Comparison of ENCODE assay signal across 8 cellular contexts in the genomic region with DNA sequence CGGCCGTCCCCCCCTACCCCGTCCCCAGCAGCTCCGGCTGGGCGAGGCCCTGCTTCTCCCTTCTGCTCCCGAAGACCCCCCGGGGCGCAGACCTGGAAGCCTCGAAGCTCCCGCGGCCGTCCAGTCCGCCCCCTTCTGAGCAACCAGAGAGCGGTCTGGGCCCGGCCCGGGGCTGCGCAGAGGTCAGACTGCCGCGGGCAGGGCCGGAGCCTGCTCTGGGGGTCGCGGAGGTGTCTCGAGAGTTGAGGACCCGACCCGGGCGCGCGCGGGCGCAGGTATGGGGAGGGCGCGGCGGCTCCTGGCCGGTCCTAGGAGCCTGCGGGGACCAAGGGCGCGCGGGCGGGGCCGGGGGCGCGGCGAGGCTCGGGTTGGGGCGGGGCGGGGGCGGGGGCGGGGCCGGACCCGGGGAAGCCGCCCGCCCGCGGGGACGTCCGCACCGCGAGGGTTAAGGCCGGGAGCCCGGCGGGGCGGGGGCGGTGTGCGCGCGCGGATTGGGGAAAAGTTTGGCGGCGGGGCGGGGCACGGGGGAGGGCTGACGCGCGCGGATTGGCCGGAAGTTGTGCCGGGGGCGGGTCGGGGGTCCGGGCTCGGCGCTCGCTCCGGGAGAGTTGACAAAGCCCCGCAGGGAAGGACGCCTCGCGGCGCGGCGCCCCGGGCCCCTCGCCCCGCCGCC. TPM values are rescaled to one million over a fixed set of nuclear protein-coding genes. Genes with fewer than 3 reads are reported as not detected.
DNase-seq lines count a peak whose midpoint lies in the region; TF ChIP-seq lines count a peak whose summit lies in the region.

A gene with protein sequence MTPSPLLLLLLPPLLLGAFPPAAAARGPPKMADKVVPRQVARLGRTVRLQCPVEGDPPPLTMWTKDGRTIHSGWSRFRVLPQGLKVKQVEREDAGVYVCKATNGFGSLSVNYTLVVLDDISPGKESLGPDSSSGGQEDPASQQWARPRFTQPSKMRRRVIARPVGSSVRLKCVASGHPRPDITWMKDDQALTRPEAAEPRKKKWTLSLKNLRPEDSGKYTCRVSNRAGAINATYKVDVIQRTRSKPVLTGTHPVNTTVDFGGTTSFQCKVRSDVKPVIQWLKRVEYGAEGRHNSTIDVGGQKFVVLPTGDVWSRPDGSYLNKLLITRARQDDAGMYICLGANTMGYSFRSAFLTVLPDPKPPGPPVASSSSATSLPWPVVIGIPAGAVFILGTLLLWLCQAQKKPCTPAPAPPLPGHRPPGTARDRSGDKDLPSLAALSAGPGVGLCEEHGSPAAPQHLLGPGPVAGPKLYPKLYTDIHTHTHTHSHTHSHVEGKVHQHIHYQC (plus strand): TSS at position 605 of the 673 bp plus-strand sequence. CDS start 860 bp downstream, outside the sequence.

- intact Hi-C loops in posterior cingulate gyrus (cut with DNase I) (no loop called here), tibial artery (cut with DNase I; ENCODE audit: low total_unique reads) (loop anchor here (2.0 to 10.0 kb wide), 3 partner anchors 32 to 338 kb away; no protein-coding TSS in a partner anchor)

- H3K27me3 ChIP-seq in HL-60 (ENCODE audit: insufficient read depth, poor library complexity, severe bottlenecking): peaks cover 14% of the 10 kb centered on the region
- peaks cover 56% of the 10 kb centered on the region for H3K27me3 ChIP-seq in cardiac muscle cell
- peaks cover 0 to 23% of the 10 kb centered on the region in 2 donors for H3K27me3 ChIP-seq in tibial artery

- H3K4me1 ChIP-seq in cardiac muscle cell (ENCODE audit: low read depth): no peaks in the 10 kb centered on the region
- H3K4me1 ChIP-seq in tibial artery: peaks cover 0 to 43% (median 32%) of the 10 kb centered on the region in 4 donors

- H3K36me3 ChIP-seq in cardiac muscle cell: no peaks in the 10 kb centered on the region
- peaks cover 0 to 8% (median 0%) of the 10 kb centered on the region in 3 donors for H3K36me3 ChIP-seq in tibial artery

- H3K9me3 ChIP-seq in cardiac muscle cell (ENCODE audit: low read depth): no peaks in the 10 kb centered on the region
- no peaks in the 10 kb centered on the region for H3K9me3 ChIP-seq in tibial artery

- peak within 1 kb of the TSS; percentile 35 for H3K4me3 ChIP-seq in HL-60 (replicated peaks; ENCODE audit: insufficient read depth, low read length)
- H3K4me3 ChIP-seq in cardiac muscle cell: peak within 1 kb of the TSS; percentile 52
- H3K4me3 ChIP-seq in tibial artery: peak within 1 kb of the TSS; percentile 65 to 66

- DNase-seq in NK-92 (lab: John Stamatoyannopoulos, UW; ENCODE audit: unreplicated experiment): peak; percentile 28
- DNase-seq in NK-92 treated with Interleukin-12 subunit alpha and Interleukin-12 subunit beta, amount 100 ng/mL, for 24 hours (lab: John Stamatoyannopoulos, UW): no peak
- DNase-seq in HL-60 (ENCODE audit: low read depth in 1 of 2, low spot score in 1 of 2): peak; percentile 67 to 86
- DNase-seq in T follicular helper cell (ENCODE audit: low read depth): peak; percentile 87
- DNase-seq in activated naive CD8-positive, alpha-beta T cell treated with anti-CD3 and anti-CD28 coated beads, Interleukin-2, amount 50 U/mL, for 16 hours (ENCODE audit: low read depth, low spot score): peak; percentile 82
- peak; percentile 94 to 97 for DNase-seq in cardiac muscle cell (ENCODE audit: low read depth in 1 of 2, low spot score in 1 of 2)
- DNase-seq in posterior cingulate gyrus: peak in 8 of 10 donors; percentile 42 to 87 (median 65)
- DNase-seq in tibial artery: peak; percentile 88 to 95

- TF ChIP-seq CTCF in HL-60 (IDR thresholded peaks at IDR 0.05; ENCODE audit: insufficient read depth, low read length): no peak
- no peak for TF ChIP-seq CTCF in cardiac muscle cell (IDR thresholded peaks at IDR 0.05; ENCODE audit: low read depth, low read length)
- TF ChIP-seq CTCF in tibial artery (IDR thresholded peaks at IDR 0.05): no peak

- peak within 1 kb of the TSS; percentile 61 for H3K27ac ChIP-seq in HL-60 (replicated peaks)
- H3K27ac ChIP-seq in cardiac muscle cell: no peak within 1 kb of the TSS
- peak within 1 kb of the TSS; percentile 69 to 84 for H3K27ac ChIP-seq in tibial artery

RNA-seq across cellular contexts. Expression of the gene that starts here (rescaled TPM):
- 32.7 and 40.7 TPM in 2 replicates for total RNA-seq in cardiac muscle cell
- polyA plus RNA-seq in cardiac muscle cell: 18.7 and 22.9 TPM in 2 replicates
